In genomic region chr5:134742134-134742533, GRCh38 we compare ENCODE assay signal across 10 cellular contexts.
"Had no signal": no experiment of that assay in that cellular context is flagged by ENCODE, and none has a peak within 500 bp of the region (broad histone marks: within the 10 kb centered on the region; RNA-seq: fewer than 3 reads in every experiment).

No MANE protein-coding gene starts in this region.

- ATAC-seq: GM23338 had no signal

- H3K27ac Mint-ChIP-seq: GM23338, H9, HFFc6 had no signal

- H3K4me3 ChIP-seq: GM23338 had no signal

- H3K9ac ChIP-seq: KMS-11 had no signal

- H3K9me3 Mint-ChIP-seq: GM23338, H9, HFFc6 had no signal

- H2AFZ ChIP-seq: GM23338 had no signal

- H3K4me2 ChIP-seq: GM23338, KMS-11 had no signal

- H3K27ac ChIP-seq: HL-60, KMS-11 had no signal

- FAIRE-seq: H1, H54 had no signal

- DNase-seq: H9, HCEC 1CT, HFFc6, IMR-90, KBM-7 had no signal

- H3K4me3 Mint-ChIP-seq: GM23338, H9, HFFc6 had no signal
